Comparison of ENCODE assay signal across 1 cellular context in genomic region chr20:56414842-56415765, GRCh38.
TF ChIP-seq lines count a peak whose summit lies in the region.

No MANE protein-coding gene starts in this region.

TF ChIP-seq in K562, 482 proteins besides CTCF, POLR2A, EP300 and RAD21 (continued from another document):
- TF ChIP-seq ZNF592 (IDR thresholded peaks at IDR 0.05) (peak; percentile 51), KDM1A (IDR thresholded peaks at IDR 0.05) (peak; percentile 85 to 86), HMG20A (CRISPR knock-in tag; conservative IDR thresholded peaks at IDR 0.05) (no peak), ZBED1 (IDR thresholded peaks at IDR 0.05) (no peak), FUS (optimal IDR thresholded peaks at IDR 0.05; ENCODE audit: low read depth, low read length) (no peak), ZBTB2 (IDR thresholded peaks at IDR 0.05) (no peak), ELF2 (CRISPR knock-in tag; IDR thresholded peaks at IDR 0.05) (0 out of 2 replicates have a peak, but pooled peaks have one; percentile 7), NCOR1 (IDR thresholded peaks at IDR 0.05) (peak; percentile 33; the same call in 1 of the 2 replicates), HDAC1 (IDR thresholded peaks at IDR 0.05) (peak in 1 of 2 experiments; percentile 67; a peak in 1 of 4 replicates), PHF8 (IDR thresholded peaks at IDR 0.05; ENCODE audit: borderline replicate concordance, low read length) (no peak), DPF2 (IDR thresholded peaks at IDR 0.05) (peak; percentile 56; the same call in 1 of the 2 replicates), SMARCA4 (IDR thresholded peaks at IDR 0.05) (peak; percentile 25; the same call in 1 of the 2 replicates), SIX5 (IDR thresholded peaks at IDR 0.05; ENCODE audit: borderline replicate concordance in 1 of 2, insufficient read depth in 1 of 2, low read depth in 1 of 2, low read length in 2 of 2) (no peak), NRF1 (conservative IDR thresholded peaks at IDR 0.05 in 1 of 2, IDR thresholded peaks at IDR 0.05 in 1 of 2) (peak; percentile 26 to 28; a peak in 2 of 4 replicates), FOSL1 (tag; conservative IDR thresholded peaks at IDR 0.05) (peak; percentile 48; the same call in 1 of the 2 replicates), FOXK1 (CRISPR knock-in tag; IDR thresholded peaks at IDR 0.05; ENCODE audit: borderline replicate concordance) (no peak), CEBPZ (IDR thresholded peaks at IDR 0.05; ENCODE audit: borderline replicate concordance, low read depth, low read length) (no peak), CEBPG (CRISPR knock-in tag; IDR thresholded peaks at IDR 0.05) (no peak), CEBPG (tag; conservative IDR thresholded peaks at IDR 0.05 in 1 of 2, IDR thresholded peaks at IDR 0.05 in 1 of 2) (peak in 1 of 2 experiments; percentile 51; a peak in 1 of 4 replicates), ZNF316 (IDR thresholded peaks at IDR 0.05) (peak; percentile 64; the same call in 1 of the 2 replicates), ZNF830 (CRISPR knock-in tag; IDR thresholded peaks at IDR 0.05) (no peak), PHF20 (IDR thresholded peaks at IDR 0.05; ENCODE audit: partially characterized antibody) (no peak), JUND (IDR thresholded peaks at IDR 0.05; ENCODE audit: borderline replicate concordance, low read depth, low read length) (peak; percentile 83), JUND (tag; IDR thresholded peaks at IDR 0.05; ENCODE audit: borderline replicate concordance, low read depth, low read length) (peak; percentile 70; the same call in 2 of the 3 replicates), C11orf30 (IDR thresholded peaks at IDR 0.05; ENCODE audit: low read depth) (peak; percentile 53), TEAD4 (IDR thresholded peaks at IDR 0.05; ENCODE audit: low read length) (peak; percentile 60; the same call in 1 of the 2 replicates), TEAD4 (CRISPR knock-in tag; IDR thresholded peaks at IDR 0.05; ENCODE audit: borderline replicate concordance) (no peak), ZBTB9 (CRISPR knock-in tag; IDR thresholded peaks at IDR 0.05) (no peak), TAL1 (IDR thresholded peaks at IDR 0.05) (no peak), OTX1 (CRISPR knock-in tag; IDR thresholded peaks at IDR 0.05) (no peak), MTA2 (IDR thresholded peaks at IDR 0.05; ENCODE audit: low read depth) (no peak), ZFP1 (CRISPR knock-in tag; IDR thresholded peaks at IDR 0.05) (no peak), STAG1 (CRISPR knock-in tag; IDR thresholded peaks at IDR 0.05; ENCODE audit: borderline replicate concordance) (no peak), STAT5A (IDR thresholded peaks at IDR 0.05; ENCODE audit: borderline replicate concordance, low read length) (peak; percentile 67), ZNF197 (CRISPR knock-in tag; IDR thresholded peaks at IDR 0.05; ENCODE audit: low read depth) (no peak), RCOR1 (IDR thresholded peaks at IDR 0.05; ENCODE audit: borderline replicate concordance in 1 of 2, low read depth in 2 of 2, low read length in 2 of 2) (peak; percentile 23 to 87; a peak in 3 of 4 replicates), TCF3 (CRISPR knock-in tag; IDR thresholded peaks at IDR 0.05) (peak; percentile 46; the same call in 1 of the 2 replicates), MAFF (IDR thresholded peaks at IDR 0.05; ENCODE audit: low read length) (no peak), MIER1 (IDR thresholded peaks at IDR 0.05; ENCODE audit: low read depth) (peak; percentile 40; the same call in 1 of the 2 replicates), RFX1 (IDR thresholded peaks at IDR 0.05) (no peak), ZNF644 (tag; IDR thresholded peaks at IDR 0.05; ENCODE audit: low read depth) (no peak), CBFA2T3 (IDR thresholded peaks at IDR 0.05) (peak; percentile 63)
- TF ChIP-seq, protein P1, sequence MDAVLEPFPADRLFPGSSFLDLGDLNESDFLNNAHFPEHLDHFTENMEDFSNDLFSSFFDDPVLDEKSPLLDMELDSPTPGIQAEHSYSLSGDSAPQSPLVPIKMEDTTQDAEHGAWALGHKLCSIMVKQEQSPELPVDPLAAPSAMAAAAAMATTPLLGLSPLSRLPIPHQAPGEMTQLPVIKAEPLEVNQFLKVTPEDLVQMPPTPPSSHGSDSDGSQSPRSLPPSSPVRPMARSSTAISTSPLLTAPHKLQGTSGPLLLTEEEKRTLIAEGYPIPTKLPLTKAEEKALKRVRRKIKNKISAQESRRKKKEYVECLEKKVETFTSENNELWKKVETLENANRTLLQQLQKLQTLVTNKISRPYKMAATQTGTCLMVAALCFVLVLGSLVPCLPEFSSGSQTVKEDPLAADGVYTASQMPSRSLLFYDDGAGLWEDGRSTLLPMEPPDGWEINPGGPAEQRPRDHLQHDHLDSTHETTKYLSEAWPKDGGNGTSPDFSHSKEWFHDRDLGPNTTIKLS (IDR thresholded peaks at IDR 0.05; ENCODE audit: borderline replicate concordance, low read depth): no peak
- TF ChIP-seq, protein P2, sequence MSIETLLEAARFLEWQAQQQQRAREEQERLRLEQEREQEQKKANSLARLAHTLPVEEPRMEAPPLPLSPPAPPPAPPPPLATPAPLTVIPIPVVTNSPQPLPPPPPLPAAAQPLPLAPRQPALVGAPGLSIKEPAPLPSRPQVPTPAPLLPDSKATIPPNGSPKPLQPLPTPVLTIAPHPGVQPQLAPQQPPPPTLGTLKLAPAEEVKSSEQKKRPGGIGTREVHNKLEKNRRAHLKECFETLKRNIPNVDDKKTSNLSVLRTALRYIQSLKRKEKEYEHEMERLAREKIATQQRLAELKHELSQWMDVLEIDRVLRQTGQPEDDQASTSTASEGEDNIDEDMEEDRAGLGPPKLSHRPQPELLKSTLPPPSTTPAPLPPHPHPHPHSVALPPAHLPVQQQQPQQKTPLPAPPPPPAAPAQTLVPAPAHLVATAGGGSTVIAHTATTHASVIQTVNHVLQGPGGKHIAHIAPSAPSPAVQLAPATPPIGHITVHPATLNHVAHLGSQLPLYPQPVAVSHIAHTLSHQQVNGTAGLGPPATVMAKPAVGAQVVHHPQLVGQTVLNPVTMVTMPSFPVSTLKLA (conservative IDR thresholded peaks at IDR 0.05): peak; percentile 43 to 55; a peak in 3 of 4 replicates
